ENCODE assay signal across 8 cellular contexts in genomic region chr5:88729476-88730182, GRCh38.
DNase-seq lines count a peak whose midpoint lies in the region; ATAC-seq and TF ChIP-seq lines count a peak whose summit lies in the region.

No MANE protein-coding gene starts in this region.

- no peak overlapping the region for H3K4me2 ChIP-seq in mesenchymal stem cell (ENCODE audit: low read length, poor library complexity, severe bottlenecking)

- H4K8ac ChIP-seq in mesenchymal stem cell (ENCODE audit: low read length) = no peak overlapping the region

- H3K9me3 ChIP-seq in mesenchymal stem cell (ENCODE audit: control insufficient read depth, low read length) = no peaks in the 10 kb centered on the region

- no peak overlapping the region for H3K14ac ChIP-seq in mesenchymal stem cell (ENCODE audit: low read length in 2 of 2)

- no peak overlapping the region for H2BK12ac ChIP-seq in mesenchymal stem cell (ENCODE audit: low read length in 2 of 2)

- no peak overlapping the region for H3K4ac ChIP-seq in mesenchymal stem cell (ENCODE audit: low read depth in 1 of 2, low read length in 2 of 2)

- no peak overlapping the region for H3K23ac ChIP-seq in mesenchymal stem cell (ENCODE audit: low read length in 2 of 2)

- H3K36me3 ChIP-seq in mesenchymal stem cell (ENCODE audit: control insufficient read depth in 1 of 2, insufficient read depth in 2 of 2, low read depth in 1 of 2, low read length in 2 of 2) = no peaks in the 10 kb centered on the region

- H3K4me3 ChIP-seq in AG04449 (ENCODE audit: low read depth, low read length) (no peak overlapping the region), dorsolateral prefrontal cortex (peak overlapping the region in 33 of 59 donors; percentile 2 to 37 (median 10)), mesenchymal stem cell (ENCODE audit: insufficient read depth in 1 of 2, low read depth in 1 of 2, low read length in 2 of 2) (no peak overlapping the region)

- no peak overlapping the region for H3K18ac ChIP-seq in mesenchymal stem cell (ENCODE audit: low read depth in 1 of 2, low read length in 2 of 2)

- no CpG with 5 or more reads among the region's 1 CpG for WGBS in mesenchymal stem cell

- peak; percentile 28 for ATAC-seq in GM18520 (IDR thresholded peaks at IDR 0.05; ENCODE audit: unreplicated experiment)
- peak; percentile 31 for ATAC-seq in HG03442 (IDR thresholded peaks at IDR 0.05; ENCODE audit: unreplicated experiment)

- no peak overlapping the region for H2BK120ac ChIP-seq in mesenchymal stem cell (ENCODE audit: low read depth, low read length)

- H2AK5ac ChIP-seq in mesenchymal stem cell (ENCODE audit: low read length, severe bottlenecking) = no peak overlapping the region

- H3K27me3 ChIP-seq in dorsolateral prefrontal cortex (no peaks in the 10 kb centered on the region), mesenchymal stem cell (ENCODE audit: control insufficient read depth in 1 of 2, insufficient read depth in 1 of 2, low read length in 2 of 2) (no peaks in the 10 kb centered on the region)

- no peak overlapping the region for H2BK15ac ChIP-seq in mesenchymal stem cell (ENCODE audit: low read depth, poor library complexity, severe bottlenecking)

- no peak overlapping the region for H2AFZ ChIP-seq in mesenchymal stem cell (ENCODE audit: low read depth, low read length)

- POLR2A ChIA-PET in AG04449 (lab: Yijun Ruan, JAX) = no interaction called here

- H3K9ac ChIP-seq in mesenchymal stem cell (ENCODE audit: low read length) = peak overlapping the region; percentile 7

- CTCF ChIA-PET in AG04449 (lab: Yijun Ruan, JAX) = interaction anchor here (0.6 to 11.4 kb wide), 57 partner anchors 8 to 1657 kb away, joined by 3 to 217 read pairs (median 4); partner anchors contain the start of gene MEF2C

- TF ChIP-seq CTCF in AG04449 (IDR thresholded peaks at IDR 0.05; ENCODE audit: insufficient read depth, low read length, missing control alignments) = peak; percentile 30
- peak; percentile 82 to 98 (median 92) for TF ChIP-seq CTCF in dorsolateral prefrontal cortex (IDR thresholded peaks at IDR 0.05 in 54 of 56, conservative IDR thresholded peaks at IDR 0.05 in 2 of 56; ENCODE audit: low read depth in 1 of 56, partially characterized antibody in 56 of 56)

- H3K4me1 ChIP-seq in mesenchymal stem cell (ENCODE audit: control insufficient read depth, insufficient read depth, low read depth, low read length) = no peaks in the 10 kb centered on the region

- no peak overlapping the region for H4K91ac ChIP-seq in mesenchymal stem cell (ENCODE audit: low read length)

- intact Hi-C loops in dorsolateral prefrontal cortex (cut with DNase I) = loop anchor here (5.0 to 10.0 kb wide), 5 partner anchors 95 to 1805 kb away; partner anchors contain the start of gene MEF2C (in 1 of the 2)

- H2BK5ac ChIP-seq in mesenchymal stem cell (ENCODE audit: low read depth, low read length, poor library complexity, severe bottlenecking) = no peak overlapping the region

- DNase-seq in AG04449 (ENCODE audit: low read depth, low spot score) (peak; percentile 14), NCI-H524 (lab: John Stamatoyannopoulos, UW) (peak; percentile 78 to 88), dorsolateral prefrontal cortex (peak in 7 of 10 donors; percentile 48 to 86 (median 62)), mesenchymal stem cell (peak; percentile 78)
- peak; percentile 68 for DNase-seq in activated CD4-positive, alpha-beta T cell treated with anti-CD3 and anti-CD28 coated beads for 48 hours
- DNase-seq in stimulated activated CD8-positive, alpha-beta memory T cell treated with anti-CD3 and anti-CD28 coated beads, Interleukin-4, amount 100 ng/mL, for 4 hours (ENCODE audit: low read depth in 2 of 2, low spot score in 1 of 2) = peak; percentile 13 to 30

- no peaks in the 10 kb centered on the region for H3K79me1 ChIP-seq in mesenchymal stem cell (replicated peaks; ENCODE audit: low read length, poor library complexity, severe bottlenecking)

- H3K27ac ChIP-seq in dorsolateral prefrontal cortex (peak overlapping the region in 51 of 59 donors; percentile 15 to 92 (median 78)), mesenchymal stem cell (ENCODE audit: low read length, poor library complexity, severe bottlenecking) (no peak overlapping the region)

Comparison
In these comparisons a context has a peak if more than half of its experiments do, and no peak if none do; other contexts are left out.
1. DNase-seq: peak in every context shown above with its lines; median percentile 83 in NCI-H524; 78 in mesenchymal stem cell; 68 in activated CD4-positive, alpha-beta T cell treated with anti-CD3 and anti-CD28 coated beads for 48 hours; 62 in dorsolateral prefrontal cortex; 22 in stimulated activated CD8-positive, alpha-beta memory T cell treated with anti-CD3 and anti-CD28 coated beads, Interleukin-4, amount 100 ng/mL, for 4 hours; 14 in AG04449.
2. H3K4me3 ChIP-seq: peak in dorsolateral prefrontal cortex (33 of 59); none in AG04449 (single experiment) and mesenchymal stem cell (0 of 2).